ENCODE assay signal across 2 cellular contexts in genomic region chr5:93610581-93611167, GRCh38.
TF ChIP-seq lines count a peak whose summit lies in the region.

No MANE protein-coding gene starts in this region.

TF ChIP-seq in A549, 52 proteins besides CTCF, POLR2A, EP300 and RAD21:
- TF ChIP-seq NFE2L2 (conservative IDR thresholded peaks at IDR 0.05; ENCODE audit: low read length) (no peak), RNF2 (IDR thresholded peaks at IDR 0.05; ENCODE audit: borderline replicate concordance, low read depth) (peak; percentile 30; the same call in 1 of the 2 replicates), CBX8 (IDR thresholded peaks at IDR 0.05) (peak; percentile 97)

TF ChIP-seq in H1, 55 proteins besides CTCF, POLR2A, EP300 and RAD21:
- no peak for TF ChIP-seq SIN3A (conservative IDR thresholded peaks at IDR 0.05 in 1 of 2, IDR thresholded peaks at IDR 0.05 in 1 of 2; ENCODE audit: low read depth in 1 of 2, low read length in 2 of 2)
- TF ChIP-seq SIRT6 (IDR thresholded peaks at IDR 0.05; ENCODE audit: low read length): no peak
- TF ChIP-seq SP2 (IDR thresholded peaks at IDR 0.05; ENCODE audit: low read length): no peak
- no peak for TF ChIP-seq CBX5 (IDR thresholded peaks at IDR 0.05; ENCODE audit: low read depth, low read length)
- TF ChIP-seq BCL11A (IDR thresholded peaks at IDR 0.05; ENCODE audit: low read depth in 2 of 2, low read length in 2 of 2): no peak
- no peak for TF ChIP-seq TBP (IDR thresholded peaks at IDR 0.05; ENCODE audit: low read depth, low read length)
- no peak for TF ChIP-seq NANOG (IDR thresholded peaks at IDR 0.05; ENCODE audit: insufficient read depth, low read depth, low read length, poor library complexity, severe bottlenecking)
- no peak for TF ChIP-seq ATF3 (IDR thresholded peaks at IDR 0.05; ENCODE audit: insufficient read depth, low read depth, low read length)
- TF ChIP-seq SIX5 (IDR thresholded peaks at IDR 0.05; ENCODE audit: low read depth, low read length): no peak
- no peak for TF ChIP-seq MAX (IDR thresholded peaks at IDR 0.05)
- no peak for TF ChIP-seq JUN (IDR thresholded peaks at IDR 0.05; ENCODE audit: low read depth, low read length)
- no peak for TF ChIP-seq BRCA1 (IDR thresholded peaks at IDR 0.05; ENCODE audit: low read depth, low read length)
- TF ChIP-seq EZH2 (IDR thresholded peaks at IDR 0.05; ENCODE audit: low read depth, low read length, severe bottlenecking): peak; percentile 22
- no peak for TF ChIP-seq SP1 (IDR thresholded peaks at IDR 0.05; ENCODE audit: low read depth, low read length)
- TF ChIP-seq RFX5 (IDR thresholded peaks at IDR 0.05; ENCODE audit: borderline replicate concordance, low read depth, low read length): no peak
- no peak for TF ChIP-seq CTBP2 (IDR thresholded peaks at IDR 0.05; ENCODE audit: borderline replicate concordance, insufficient read depth, insufficient read length, low read length)
- TF ChIP-seq MAFK (IDR thresholded peaks at IDR 0.05; ENCODE audit: low read depth, low read length): no peak
- TF ChIP-seq CEBPB (IDR thresholded peaks at IDR 0.05; ENCODE audit: low read depth, low read length): no peak
- TF ChIP-seq GTF2F1 (IDR thresholded peaks at IDR 0.05; ENCODE audit: borderline replicate concordance, low read depth, low read length): no peak
- no peak for TF ChIP-seq FOSL1 (IDR thresholded peaks at IDR 0.05; ENCODE audit: insufficient read depth, low read depth, low read length)
- no peak for TF ChIP-seq TCF12 (IDR thresholded peaks at IDR 0.05; ENCODE audit: low read depth, low read length)
- TF ChIP-seq CHD7 (IDR thresholded peaks at IDR 0.05; ENCODE audit: insufficient replicate concordance, low read length): no peak
- TF ChIP-seq KDM5A (IDR thresholded peaks at IDR 0.05; ENCODE audit: low read length): no peak
- TF ChIP-seq POLR2AphosphoS5 (IDR thresholded peaks at IDR 0.05; ENCODE audit: low read depth, low read length): no peak
- peak; percentile 67; the same call in 1 of the 2 replicates for TF ChIP-seq CBX8 (IDR thresholded peaks at IDR 0.05; ENCODE audit: borderline replicate concordance, low read depth, low read length)
- no peak for TF ChIP-seq PHF8 (conservative IDR thresholded peaks at IDR 0.05; ENCODE audit: low read depth, low read length)
- TF ChIP-seq TEAD4 (IDR thresholded peaks at IDR 0.05; ENCODE audit: low read depth, low read length): no peak
- peak; percentile 79 for TF ChIP-seq SUZ12 (IDR thresholded peaks at IDR 0.05; ENCODE audit: low read length)
- TF ChIP-seq NRF1 (IDR thresholded peaks at IDR 0.05; ENCODE audit: low read depth, low read length): no peak
- no peak for TF ChIP-seq CREB1 (IDR thresholded peaks at IDR 0.05)
- peak; percentile 45; the same call in 1 of the 2 replicates for TF ChIP-seq YY1 (IDR thresholded peaks at IDR 0.05; ENCODE audit: low read depth, low read length)
- no peak for TF ChIP-seq SRF (IDR thresholded peaks at IDR 0.05; ENCODE audit: low read depth, low read length)
- no peak for TF ChIP-seq KDM4A (IDR thresholded peaks at IDR 0.05; ENCODE audit: low read depth, low read length, severe bottlenecking)
- TF ChIP-seq BACH1 (IDR thresholded peaks at IDR 0.05; ENCODE audit: low read length): no peak
- TF ChIP-seq SAP30 (IDR thresholded peaks at IDR 0.05; ENCODE audit: insufficient read depth, insufficient replicate concordance, low read length): no peak
- no peak for TF ChIP-seq RBBP5 (IDR thresholded peaks at IDR 0.05; ENCODE audit: borderline replicate concordance, low read depth, low read length)
- peak; percentile 98 for TF ChIP-seq RNF2 (IDR thresholded peaks at IDR 0.05; ENCODE audit: borderline replicate concordance, low read depth, low read length, missing control alignments, poor library complexity, severe bottlenecking)
